In the genomic region with DNA sequence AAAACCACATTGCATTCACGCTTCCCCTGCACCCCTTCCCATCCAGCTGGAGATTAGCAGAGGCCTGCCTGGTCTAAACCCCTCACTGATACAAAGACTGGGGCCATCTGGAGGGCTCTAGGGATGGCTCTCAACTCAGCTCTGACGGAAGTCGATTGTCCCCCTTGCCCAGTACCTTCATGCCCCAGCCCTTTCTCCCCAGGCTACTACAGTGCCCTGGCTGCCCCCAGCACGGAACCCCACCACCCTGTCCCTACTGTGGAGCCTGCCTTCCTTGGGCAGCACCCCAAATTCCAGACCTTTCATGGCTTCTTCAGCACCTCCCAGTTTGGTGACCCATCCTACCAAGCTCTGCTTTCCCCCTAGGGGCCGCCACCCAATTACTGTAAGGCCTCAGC, we compare ENCODE assay signal across 18 cellular contexts.
"Had no signal": no experiment of that assay in that cellular context is flagged by ENCODE, and none has a peak within 500 bp of the region (broad histone marks: within the 10 kb centered on the region; RNA-seq: fewer than 3 reads in every experiment).

No MANE protein-coding gene starts in this region.

- H3K36me3 ChIP-seq: esophagus muscularis mucosa, left ventricle myocardium inferior, right atrium auricular region, suprapubic skin had no signal

- H3K27ac Mint-ChIP-seq: activated CD4-positive, alpha-beta T cell treated with anti-CD3 and anti-CD28 coated beads, Interleukin-2, amount 10 ng/mL, durations not matched to agents 24 days and 14 days; progenitor cell of endocrine pancreas had no signal

- DNase-seq: activated CD4-positive, alpha-beta T cell treated with anti-CD3 and anti-CD28 coated beads, Interleukin-2, amount 10 ng/mL, durations not matched to agents 24 days and 14 days; activated CD4-positive, CD25-positive, alpha-beta regulatory T cell; activated CD8-positive, alpha-beta memory T cell treated with anti-CD3 and anti-CD28 coated beads for 24 hours; activated naive CD4-positive, alpha-beta T cell treated with anti-CD3 and anti-CD28 coated beads for 36 hours; hippocampal formation; left ventricle myocardium inferior; nucleus accumbens; stimulated activated CD4-positive, alpha-beta T cell treated with anti-CD3 and anti-CD28 coated beads, Interleukin-15, amount 100 ng/mL, for 24 hours; stimulated activated CD4-positive, alpha-beta T cell treated with anti-CD3 and anti-CD28 coated beads, Interleukin-4, amount 100 ng/mL, for 1 hour; stimulated activated naive CD4-positive, alpha-beta T cell treated with Interleukin-2 at 50 U/mL for 16 hours; T-helper 2 cell; trophoblast cell had no signal

- H3K27me3 Mint-ChIP-seq: naive thymus-derived CD8-positive, alpha-beta T cell had no signal

- ATAC-seq: naive thymus-derived CD8-positive, alpha-beta T cell had no signal

- H3K36me3 Mint-ChIP-seq: naive thymus-derived CD8-positive, alpha-beta T cell had no signal

- H3K4me3 Mint-ChIP-seq: activated CD4-positive, alpha-beta T cell treated with anti-CD3 and anti-CD28 coated beads, Interleukin-2, amount 10 ng/mL, durations not matched to agents 24 days and 14 days; activated naive CD4-positive, alpha-beta T cell treated with anti-CD3 and anti-CD28 coated beads for 36 hours; naive thymus-derived CD8-positive, alpha-beta T cell had no signal

- H3K9me3 Mint-ChIP-seq: activated CD4-positive, alpha-beta T cell treated with anti-CD3 and anti-CD28 coated beads, Interleukin-2, amount 10 ng/mL, durations not matched to agents 24 days and 14 days; activated naive CD4-positive, alpha-beta T cell treated with anti-CD3 and anti-CD28 coated beads for 36 hours; naive thymus-derived CD8-positive, alpha-beta T cell had no signal

- H3K27me3 ChIP-seq: esophagus muscularis mucosa, right atrium auricular region, suprapubic skin had no signal

- H3K9me3 ChIP-seq: esophagus muscularis mucosa, left ventricle myocardium inferior, right atrium auricular region, suprapubic skin had no signal

- H3K4me3 ChIP-seq: esophagus muscularis mucosa, left ventricle myocardium inferior, right atrium auricular region, skin epidermis, suprapubic skin had no signal
